Comparison of ENCODE assay signal across 7 cellular contexts in the genomic region with DNA sequence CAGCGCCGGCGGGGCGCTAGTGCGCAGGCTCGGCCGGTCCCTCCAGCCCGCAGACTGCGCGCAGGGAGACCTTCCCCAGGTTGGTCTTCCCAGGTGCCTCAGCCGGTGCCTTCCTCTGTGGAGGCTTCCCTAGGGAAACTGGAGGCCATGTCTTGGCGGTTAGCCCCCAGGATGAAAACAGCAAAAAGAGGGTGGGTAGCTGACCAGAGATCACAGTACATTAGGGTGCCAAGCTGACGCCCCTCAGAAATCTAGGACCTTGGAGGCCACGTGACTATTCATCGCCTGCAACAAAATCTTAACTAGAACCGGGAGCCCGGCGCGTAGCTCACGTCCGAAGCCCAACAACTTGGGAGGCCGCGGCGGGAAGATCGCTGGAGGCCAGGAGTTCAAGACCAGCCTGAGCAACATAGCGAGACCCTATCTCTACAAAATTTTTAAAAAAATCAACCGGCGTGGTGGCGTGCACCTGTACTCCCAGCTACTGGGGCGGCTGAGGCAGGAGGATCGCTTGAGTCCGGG. TPM values are rescaled to one million over a fixed set of nuclear protein-coding genes. Genes with fewer than 3 reads are reported as not detected.
DNase-seq lines count a peak whose midpoint lies in the region; ATAC-seq and TF ChIP-seq lines count a peak whose summit lies in the region.

No MANE protein-coding gene starts in this region.

- peak overlapping the region; percentile 14 for H3K4me3 ChIP-seq in hepatocyte

- 47% methylated on average over 32 of the region's 32 CpGs for WGBS in hepatocyte (ENCODE audit: low lambda C conversion rate, missing lambda C conversion rate)

- CTCF ChIA-PET in HEK293T (lab: Yijun Ruan, JAX), result interaction anchor here (0.7 to 2.5 kb wide), 4 partner anchors 20 to 101 kb away, joined by 3 to 12 read pairs (median 8); no protein-coding TSS in a partner anchor

- H3K36me3 ChIP-seq in hepatocyte (replicated peaks; ENCODE audit: insufficient read depth, low read depth), result no peaks in the 10 kb centered on the region

- peaks cover 57% of the 10 kb centered on the region for H3K4me1 Mint-ChIP-seq in stimulated activated naive CD8-positive, alpha-beta T cell treated with anti-CD3 and anti-CD28 coated beads, Interleukin-15, amount 100 ng/mL, for 72 hours

- no peaks in the 10 kb centered on the region for H3K9me2 ChIP-seq in hepatocyte (replicated peaks; ENCODE audit: insufficient read depth)

- H3K9me3 Mint-ChIP-seq in stimulated activated naive CD8-positive, alpha-beta T cell treated with anti-CD3 and anti-CD28 coated beads, Interleukin-15, amount 100 ng/mL, for 72 hours, result no peaks in the 10 kb centered on the region

- peak; percentile 0 for ATAC-seq in stimulated activated naive CD8-positive, alpha-beta T cell treated with anti-CD3 and anti-CD28 coated beads, Interleukin-15, amount 100 ng/mL, for 72 hours
- ATAC-seq in GM21529 (IDR thresholded peaks at IDR 0.05; ENCODE audit: unreplicated experiment) (no peak), GM21526 (IDR thresholded peaks at IDR 0.05; ENCODE audit: low FRiP score, unreplicated experiment) (no peak)

- DNase-seq in HEK293T (ENCODE audit: extremely low spot score) (peak; percentile 93), hepatocyte (ENCODE audit: low spot score) (no peak)
- DNase-seq in stimulated activated naive CD8-positive, alpha-beta T cell treated with anti-CD3 and anti-CD28 coated beads, Interleukin-15, amount 100 ng/mL, for 72 hours, result no peak
- no peak for DNase-seq in stimulated activated CD4-positive, alpha-beta T cell treated with anti-CD3 and anti-CD28 coated beads, Interleukin-2, amount 100 ng/mL, for 48 hours

- no peaks in the 10 kb centered on the region for H3K27me3 Mint-ChIP-seq in stimulated activated naive CD8-positive, alpha-beta T cell treated with anti-CD3 and anti-CD28 coated beads, Interleukin-15, amount 100 ng/mL, for 72 hours

- peaks cover 13% of the 10 kb centered on the region for H4K20me1 ChIP-seq in hepatocyte (ENCODE audit: insufficient read depth, poor library complexity, severe bottlenecking)

- H3K9me3 ChIP-seq in hepatocyte (ENCODE audit: low read depth), result no peaks in the 10 kb centered on the region

- peak overlapping the region; percentile 91 for H3K4me2 ChIP-seq in hepatocyte

- H3K27ac ChIP-seq in VCaP (peak overlapping the region; percentile 98), hepatocyte (peak overlapping the region; percentile 48)

- H2AFZ ChIP-seq in hepatocyte, result peak overlapping the region; percentile 50

- peaks cover 9% of the 10 kb centered on the region for H3K4me1 ChIP-seq in hepatocyte (ENCODE audit: insufficient read depth)

- TF ChIP-seq CTCF in VCaP (conservative IDR thresholded peaks at IDR 0.05), result no peak
- TF ChIP-seq CTCF in hepatocyte (IDR thresholded peaks at IDR 0.05; ENCODE audit: poor library complexity), result no peak

- peaks cover 73% of the 10 kb centered on the region for H3K79me2 ChIP-seq in hepatocyte

- no peaks in the 10 kb centered on the region for H3K27me3 ChIP-seq in hepatocyte

- POLR2A ChIA-PET in HEK293T (lab: Yijun Ruan, JAX), result interaction anchor here (0.7 to 4.5 kb wide), 7 partner anchors 9 to 107 kb away, joined by 4 to 38 read pairs (median 7); a partner anchor contains a TSS

- peak overlapping the region in 1 of 2 donors; percentile 99 for H3K27ac Mint-ChIP-seq in stimulated activated naive CD8-positive, alpha-beta T cell treated with anti-CD3 and anti-CD28 coated beads, Interleukin-15, amount 100 ng/mL, for 72 hours

- H3K4me3 Mint-ChIP-seq in stimulated activated naive CD8-positive, alpha-beta T cell treated with anti-CD3 and anti-CD28 coated beads, Interleukin-15, amount 100 ng/mL, for 72 hours, result peak overlapping the region; percentile 98

TF ChIP-seq in HEK293T, 16 proteins besides CTCF, POLR2A, EP300 and RAD21:
- TF ChIP-seq HDGF (IDR thresholded peaks at IDR 0.05; ENCODE audit: borderline replicate concordance), result no peak
- TF ChIP-seq ARNT (IDR thresholded peaks at IDR 0.05), result no peak
- TF ChIP-seq SUZ12 (IDR thresholded peaks at IDR 0.05), result no peak
- TF ChIP-seq ELF4 (IDR thresholded peaks at IDR 0.05), result no peak; the same call in 1 of the 2 replicates
- no peak for TF ChIP-seq LEF1 (IDR thresholded peaks at IDR 0.05; ENCODE audit: borderline replicate concordance)
- no peak for TF ChIP-seq FOXM1 (IDR thresholded peaks at IDR 0.05; ENCODE audit: borderline replicate concordance)
- no peak for TF ChIP-seq FOXK2 (IDR thresholded peaks at IDR 0.05)
- no peak for TF ChIP-seq SP1 (IDR thresholded peaks at IDR 0.05)
- no peak for TF ChIP-seq BHLHE40 (IDR thresholded peaks at IDR 0.05; ENCODE audit: borderline replicate concordance)
- TF ChIP-seq ZNF384 (IDR thresholded peaks at IDR 0.05), result no peak
- TF ChIP-seq FOXA1 (IDR thresholded peaks at IDR 0.05), result no peak
- TF ChIP-seq NFRKB (IDR thresholded peaks at IDR 0.05), result no peak

RNA-seq across cellular contexts. Expression of a gene that starts 0.3 kb away (rescaled TPM):
- 131 and 150 TPM in 2 replicates for total RNA-seq in hepatocyte
- 193 and 238 TPM in 2 replicates for polyA plus RNA-seq in hepatocyte

RNA-seq across cellular contexts. Expression of a gene that starts 7.6 kb away (rescaled TPM):
- 11.4 and 14.3 TPM in 2 replicates for total RNA-seq in hepatocyte
- polyA plus RNA-seq in hepatocyte, result 25.7 and 38.8 TPM in 2 replicates

RNA-seq across cellular contexts. Expression of a gene that starts 27.2 kb away (rescaled TPM):
- 105 and 110 TPM in 2 replicates for total RNA-seq in hepatocyte
- polyA plus RNA-seq in hepatocyte, result 117 and 145 TPM in 2 replicates

RNA-seq across cellular contexts. Expression of a gene that starts 27.8 kb away (rescaled TPM):
- 29.5 and 37.6 TPM in 2 replicates for total RNA-seq in hepatocyte
- 127 and 129 TPM in 2 replicates for polyA plus RNA-seq in hepatocyte

RNA-seq across cellular contexts. Expression of a gene that starts 44.4 kb away (rescaled TPM):
- total RNA-seq in hepatocyte, result 6.3 and 8.4 TPM in 2 replicates
- 10.5 and 14.0 TPM in 2 replicates for polyA plus RNA-seq in hepatocyte
